ENCODE assay signal across 1 cellular context in genomic region chr1:27342778-27343638, GRCh38.
TF ChIP-seq lines count a peak whose summit lies in the region.

No MANE protein-coding gene starts in this region.

TF ChIP-seq in GM23338, 12 proteins besides CTCF, POLR2A, EP300 and RAD21 (continued from another document):
- no peak for TF ChIP-seq REST (IDR thresholded peaks at IDR 0.05; ENCODE audit: unreplicated experiment)
TF ChIP-seq in GM23338: peak in this region for 0.
